In genomic region chr10:69629897-69630650, GRCh38 we compare ENCODE assay signal across 8 cellular contexts. TPM values are rescaled to one million over a fixed set of nuclear protein-coding genes. Genes with fewer than 3 reads are reported as not detected.
DNase-seq lines count a peak whose midpoint lies in the region; ATAC-seq and TF ChIP-seq lines count a peak whose summit lies in the region.

TSS of gene FAM241B (plus strand) at chr10:69630247. CDS start at chr10:69631744, 1,497 bp downstream.

- no peaks in the 10 kb centered on the region for H3F3A ChIP-seq in Loucy (ENCODE audit: low read depth)

- TF ChIP-seq CTCF in GM12873 (IDR thresholded peaks at IDR 0.05; ENCODE audit: insufficient read depth, low read depth, low read length, missing control alignments) (peak; percentile 73), Loucy (conservative IDR thresholded peaks at IDR 0.05; ENCODE audit: low read length) (peak; percentile 56), left lung (IDR thresholded peaks at IDR 0.05) (peak; percentile 91 to 97)

- no peaks in the 10 kb centered on the region for H3K27me3 Mint-ChIP-seq in central memory CD8-positive, alpha-beta T cell

- H3K9ac ChIP-seq in Loucy (ENCODE audit: low read depth, low read length, poor library complexity, severe bottlenecking): no peak within 1 kb of the TSS

- no peaks in the 10 kb centered on the region for H3K27me3 ChIP-seq in Loucy (ENCODE audit: insufficient read depth, low read length, poor library complexity, severe bottlenecking)
- peaks cover 0 to 26% of the 10 kb centered on the region in 2 donors for H3K27me3 ChIP-seq in left lung

- H3K27ac Mint-ChIP-seq in central memory CD8-positive, alpha-beta T cell (ENCODE audit: low read depth): peak within 1 kb of the TSS; percentile 56

- H3K4me1 ChIP-seq in Loucy (ENCODE audit: insufficient read depth, low read length, poor library complexity, severe bottlenecking) (no peaks in the 10 kb centered on the region), left lung (peaks cover 0 to 9% of the 10 kb centered on the region in 2 donors)

- H3K4me1 Mint-ChIP-seq in central memory CD8-positive, alpha-beta T cell: peaks cover 14% of the 10 kb centered on the region

- H3K4me3 Mint-ChIP-seq in central memory CD8-positive, alpha-beta T cell: peak within 1 kb of the TSS; percentile 71

- H4K20me1 ChIP-seq in Loucy (ENCODE audit: insufficient read depth, low read length, poor library complexity, severe bottlenecking): no peaks in the 10 kb centered on the region

- DNase-seq in central memory CD8-positive, alpha-beta T cell (ENCODE audit: low spot score in 2 of 2): peak; percentile 51 to 54
- peak; percentile 71 to 91 for DNase-seq in left lung
- DNase-seq in stimulated activated CD4-positive, alpha-beta T cell treated with anti-CD3 and anti-CD28 coated beads, Interleukin-4, amount 100 ng/mL, for 1 hour: peak; percentile 71

- no peaks in the 10 kb centered on the region for H3K9me3 ChIP-seq in Loucy (ENCODE audit: insufficient read depth, low read depth, low read length)
- no peaks in the 10 kb centered on the region for H3K9me3 ChIP-seq in left lung

- peaks cover 9% of the 10 kb centered on the region for H3K36me3 Mint-ChIP-seq in central memory CD8-positive, alpha-beta T cell (ENCODE audit: insufficient read depth)

- H3K36me3 ChIP-seq in Loucy (ENCODE audit: insufficient read depth, low read length) (no peaks in the 10 kb centered on the region), left lung (no peaks in the 10 kb centered on the region)

- no peaks in the 10 kb centered on the region for H3K79me2 ChIP-seq in Loucy (ENCODE audit: insufficient read depth, low read length)

- H3K4me2 ChIP-seq in Loucy (ENCODE audit: low read depth, low read length, poor library complexity, severe bottlenecking): no peak within 1 kb of the TSS

- peak; percentile 89 to 92 for ATAC-seq in activated CD4-positive, CD25-positive, alpha-beta regulatory T cell treated with anti-CD3 and anti-CD28 coated beads, Interleukin-2, amount 50 U/mL, for 24 hours
- peak; percentile 85 for ATAC-seq in central memory CD8-positive, alpha-beta T cell (replicated peaks; ENCODE audit: extremely low read depth, poor library complexity, severe bottlenecking)
- ATAC-seq in left lung: peak; percentile 99
- no peak for ATAC-seq in HG02938 (IDR thresholded peaks at IDR 0.05; ENCODE audit: unreplicated experiment)
- ATAC-seq in GM19452 (IDR thresholded peaks at IDR 0.05; ENCODE audit: unreplicated experiment): no peak

- no peaks in the 10 kb centered on the region for H3K9me3 Mint-ChIP-seq in central memory CD8-positive, alpha-beta T cell

- H3K27ac ChIP-seq in left lung: no peak within 1 kb of the TSS

- H2AFZ ChIP-seq in Loucy (ENCODE audit: low read length): no peak within 1 kb of the TSS

- H3K9me2 ChIP-seq in Loucy (replicated peaks; ENCODE audit: low read depth, low read length): no peaks in the 10 kb centered on the region

- intact Hi-C loops in left lung (cut with DNase I): loop anchor here in 1 of 2 donors (10.0 kb wide), 1 partner anchor 215 kb away; the partner anchor contains the start of gene TACR2

- H3K4me3 ChIP-seq in Loucy (ENCODE audit: low read length, poor library complexity, severe bottlenecking) (no peak within 1 kb of the TSS), left lung (peak within 1 kb of the TSS; percentile 38 to 50)

RNA-seq across cellular contexts. Expression of gene FAM241B, which starts in this region (rescaled TPM):
- 1 to 10 TPM; 9.3 to 9.6 TPM for total RNA-seq in left lung

Comparison
In these comparisons a context has a peak if more than half of its experiments do, and no peak if none do; other contexts are left out.
1. ATAC-seq: peak in activated CD4-positive, CD25-positive, alpha-beta regulatory T cell treated with anti-CD3 and anti-CD28 coated beads, Interleukin-2, amount 50 U/mL, for 24 hours (2 of 2), central memory CD8-positive, alpha-beta T cell (single experiment) and left lung (single experiment); none in HG02938 (single experiment) and GM19452 (single experiment).
2. Peak in every context shown above with its lines, with median percentiles within 50 percentile points of each other: CTCF ChIP-seq and DNase-seq.